ENCODE assay signal across 12 cellular contexts in the genomic region with DNA sequence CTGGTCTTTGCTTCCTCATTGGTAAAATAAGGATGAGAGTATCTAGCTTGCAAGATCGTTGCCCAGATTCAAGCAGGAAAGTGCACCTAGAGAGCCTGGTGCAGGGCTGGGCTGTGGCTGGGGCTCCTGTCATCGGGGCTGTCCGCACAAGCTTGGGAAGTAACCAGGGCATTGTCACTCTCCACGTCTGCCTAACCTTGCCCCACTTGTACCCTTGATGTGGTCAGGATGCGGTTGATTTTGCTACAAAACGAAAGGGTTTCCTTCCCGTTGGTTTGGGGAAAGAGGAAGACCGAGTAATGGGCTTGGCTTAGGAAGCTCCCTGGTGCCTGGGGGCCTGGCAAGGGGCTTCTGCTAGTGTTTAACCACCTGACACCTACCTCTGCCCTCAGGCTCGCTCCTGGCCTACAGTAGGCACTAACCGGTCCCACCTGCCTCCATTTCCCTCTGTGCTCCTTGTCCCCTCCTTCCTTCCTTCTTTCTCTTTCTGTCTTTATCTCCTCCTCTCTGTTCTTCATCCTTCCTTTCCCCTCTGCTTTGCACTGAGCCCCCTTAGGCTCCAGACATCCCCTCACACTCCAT. TPM values are rescaled to one million over a fixed set of nuclear protein-coding genes. Genes with fewer than 3 reads are reported as not detected.
A peak's percentile ranks its signal among the peaks of the same experiment; 100 is the strongest.
DNase-seq lines count a peak whose midpoint lies in the region; ATAC-seq lines count a peak whose summit lies in the region.
"Had no signal": no experiment of that assay in that cellular context is flagged by ENCODE, and none has a peak within 500 bp of the region (broad histone marks: within the 10 kb centered on the region; RNA-seq: fewer than 3 reads in every experiment).

No MANE protein-coding gene starts in this region.

- peaks cover 8% of the 10 kb centered on the region for H3K36me3 Mint-ChIP-seq in activated naive CD8-positive, alpha-beta T cell treated with anti-CD3 and anti-CD28 coated beads, Interleukin-2, amount 10 ng/mL, durations not matched to agents 7 days and 5 days

- DNase-seq in stimulated activated CD4-positive, alpha-beta T cell treated with anti-CD3 and anti-CD28 coated beads, Interleukin-15, amount 100 ng/mL, for 24 hours, result peak; percentile 72
- no peak for DNase-seq in stimulated activated CD4-positive, alpha-beta T cell treated with anti-CD3 and anti-CD28 coated beads, Interleukin-4, amount 100 ng/mL, for 1 hour
- DNase-seq in SKM-1 treated with dmso at 0.1 percent for 144 hours (lab: John Stamatoyannopoulos, UW; ENCODE audit: unreplicated experiment) (peak; percentile 47), NCI-H1436 treated with DMSO at 0.1 percent for 48 hours (lab: John Stamatoyannopoulos, UW) (no peak), islet precursor cell (no peak), HCEC 1CT (no peak)
- DNase-seq in activated naive CD8-positive, alpha-beta T cell treated with anti-CD3 and anti-CD28 coated beads, Interleukin-2, amount 10 ng/mL, durations not matched to agents 7 days and 5 days, result peak; percentile 56
- DNase-seq: IMR-90, NCI-H2029 treated with DMSO at 0.1 percent for 48 hours had no signal

- H3K27ac Mint-ChIP-seq in activated naive CD8-positive, alpha-beta T cell treated with anti-CD3 and anti-CD28 coated beads, Interleukin-2, amount 10 ng/mL, durations not matched to agents 7 days and 5 days, result peak overlapping the region; percentile 38

- peak overlapping the region; percentile 53 for H3K4me3 Mint-ChIP-seq in activated naive CD8-positive, alpha-beta T cell treated with anti-CD3 and anti-CD28 coated beads, Interleukin-2, amount 10 ng/mL, durations not matched to agents 7 days and 5 days
- H3K4me3 Mint-ChIP-seq: brain had no signal

- H3K27me3 Mint-ChIP-seq in activated naive CD8-positive, alpha-beta T cell treated with anti-CD3 and anti-CD28 coated beads, Interleukin-2, amount 10 ng/mL, durations not matched to agents 7 days and 5 days, result no peaks in the 10 kb centered on the region
- H3K27me3 Mint-ChIP-seq: CD4-positive, CD25-positive, alpha-beta regulatory T cell had no signal

- POLR2A ChIA-PET in activated naive CD8-positive, alpha-beta T cell treated with anti-CD3 and anti-CD28 coated beads, Interleukin-2, amount 10 ng/mL, durations not matched to agents 7 days and 5 days (lab: Charles Lee), result no interaction called here

- ATAC-seq in activated naive CD8-positive, alpha-beta T cell treated with anti-CD3 and anti-CD28 coated beads, Interleukin-2, amount 10 ng/mL, durations not matched to agents 7 days and 5 days (ENCODE audit: low read depth), result peak; percentile 72
- ATAC-seq in HG02870 (IDR thresholded peaks at IDR 0.05; ENCODE audit: unreplicated experiment), result no peak

- peaks cover 28% of the 10 kb centered on the region for H3K4me1 Mint-ChIP-seq in activated naive CD8-positive, alpha-beta T cell treated with anti-CD3 and anti-CD28 coated beads, Interleukin-2, amount 10 ng/mL, durations not matched to agents 7 days and 5 days

- no peaks in the 10 kb centered on the region for H3K9me3 Mint-ChIP-seq in activated naive CD8-positive, alpha-beta T cell treated with anti-CD3 and anti-CD28 coated beads, Interleukin-2, amount 10 ng/mL, durations not matched to agents 7 days and 5 days
- H3K9me3 Mint-ChIP-seq: brain; CD4-positive, CD25-positive, alpha-beta regulatory T cell had no signal

RNA-seq across cellular contexts. Expression of a gene that starts 21.8 kb away (rescaled TPM):
- 10 to 100 TPM; 22.4 to 22.6 TPM for total RNA-seq in activated naive CD8-positive, alpha-beta T cell treated with anti-CD3 and anti-CD28 coated beads, Interleukin-2, amount 10 ng/mL, durations not matched to agents 7 days and 5 days

RNA-seq across cellular contexts. Expression of a gene that starts 22.1 kb away (rescaled TPM):
- total RNA-seq in activated naive CD8-positive, alpha-beta T cell treated with anti-CD3 and anti-CD28 coated beads, Interleukin-2, amount 10 ng/mL, durations not matched to agents 7 days and 5 days, result 10 to 100 TPM; 31.8 to 32.4 TPM

Comparison
In these comparisons a context has a peak if more than half of its experiments do, and no peak if none do; other contexts are left out.
1. DNase-seq: peak in stimulated activated CD4-positive, alpha-beta T cell treated with anti-CD3 and anti-CD28 coated beads, Interleukin-15, amount 100 ng/mL, for 24 hours (single experiment), SKM-1 treated with dmso at 0.1 percent for 144 hours (single experiment) and activated naive CD8-positive, alpha-beta T cell treated with anti-CD3 and anti-CD28 coated beads, Interleukin-2, amount 10 ng/mL, durations not matched to agents 7 days and 5 days (single experiment); none in stimulated activated CD4-positive, alpha-beta T cell treated with anti-CD3 and anti-CD28 coated beads, Interleukin-4, amount 100 ng/mL, for 1 hour (single experiment), NCI-H1436 treated with DMSO at 0.1 percent for 48 hours (single experiment), islet precursor cell (single experiment) and HCEC 1CT (single experiment).